ENCODE assay signal across 24 cellular contexts in the genomic region with DNA sequence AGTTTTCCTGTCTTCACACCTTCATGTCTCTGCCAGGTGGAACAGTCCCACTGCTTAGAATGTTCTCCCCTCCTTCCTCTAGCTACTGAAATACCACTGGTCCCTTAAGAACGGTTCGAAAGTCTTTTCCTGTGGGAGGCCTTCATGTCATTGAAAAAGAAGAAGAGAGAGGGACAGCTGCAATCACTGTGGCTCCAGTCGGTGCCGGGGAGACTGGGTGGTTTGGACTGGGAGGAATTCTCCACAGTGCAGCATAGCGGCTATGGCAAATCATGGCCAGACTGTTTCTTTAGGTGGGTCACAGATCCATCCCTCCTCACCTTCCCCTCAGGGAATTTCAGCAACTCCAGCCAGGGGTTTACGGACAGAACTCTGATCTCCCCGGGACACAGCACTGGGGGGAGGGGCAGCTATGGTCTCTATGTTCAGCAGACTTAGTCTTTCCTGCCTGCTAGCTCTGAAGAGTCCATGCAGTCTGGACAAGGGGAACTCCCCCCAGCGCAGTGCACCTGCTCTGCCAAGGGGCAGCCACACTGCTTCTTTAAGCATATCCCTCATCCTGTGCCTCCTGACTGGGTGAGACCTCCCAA.
"Had no signal": no experiment of that assay in that cellular context is flagged by ENCODE, and none has a peak within 500 bp of the region (broad histone marks: within the 10 kb centered on the region; RNA-seq: fewer than 3 reads in every experiment).

No MANE protein-coding gene starts in this region.

- H3K27me3 Mint-ChIP-seq: stimulated activated naive CD8-positive, alpha-beta T cell treated with anti-CD3 and anti-CD28 coated beads, Interleukin-15, Interleukin-2, amounts not matched to agents 100 ng/mL and 50 ng/mL, for 24 hours had no signal

- H3K9me3 ChIP-seq: colonic mucosa, esophagus squamous epithelium, ovary, testis, upper lobe of right lung, vagina had no signal

- ATAC-seq: gastroesophageal sphincter; left cardiac atrium; naive thymus-derived CD4-positive, alpha-beta T cell; stimulated activated effector memory CD8-positive, alpha-beta T cell treated with anti-CD3 and anti-CD28 coated beads, Interleukin-12 subunit alpha, Interleukin-12 subunit beta, amount 100 ng/mL, for 72 hours; upper lobe of right lung had no signal

- H3K4me1 ChIP-seq: colonic mucosa, esophagus squamous epithelium, gastroesophageal sphincter, right atrium auricular region, testis, tibial nerve, upper lobe of right lung, vagina had no signal

- H3K4me3 ChIP-seq: colonic mucosa, esophagus squamous epithelium, gastroesophageal sphincter, ovary, right atrium auricular region, smooth muscle cell, testis, tibial nerve, upper lobe of right lung, vagina had no signal

- H3K4me1 Mint-ChIP-seq: neural crest cell had no signal

- H3K9me3 Mint-ChIP-seq: stimulated activated naive CD8-positive, alpha-beta T cell treated with anti-CD3 and anti-CD28 coated beads, Interleukin-15, Interleukin-2, amounts not matched to agents 100 ng/mL and 50 ng/mL, for 24 hours had no signal

- H3K27me3 ChIP-seq: colonic mucosa, esophagus squamous epithelium, gastroesophageal sphincter, ovary, right atrium auricular region, testis, tibial nerve, upper lobe of right lung, vagina had no signal

- H3K4me2 ChIP-seq: smooth muscle cell had no signal

- DNase-seq: colonic mucosa; dermis blood vessel endothelial cell; esophagus squamous epithelium; foreskin fibroblast; glutamatergic neuron; immature natural killer cell; kidney; left cardiac atrium; mesendoderm; naive thymus-derived CD4-positive, alpha-beta T cell; nucleus accumbens; ovary; stimulated activated CD4-positive, alpha-beta T cell treated with anti-CD3 and anti-CD28 coated beads, Interleukin-4, amount 100 ng/mL, for 1 hour; stimulated activated CD8-positive, alpha-beta memory T cell treated with anti-CD3 and anti-CD28 coated beads, Interleukin-4, amount 100 ng/mL, for 48 hours; testis; upper lobe of right lung had no signal

- H3K36me3 ChIP-seq: colonic mucosa, esophagus squamous epithelium, gastroesophageal sphincter, ovary, right atrium auricular region, tibial nerve, upper lobe of right lung, vagina had no signal

- H3K4me3 Mint-ChIP-seq: immature natural killer cell; naive thymus-derived CD4-positive, alpha-beta T cell; neural crest cell; stimulated activated effector memory CD8-positive, alpha-beta T cell treated with anti-CD3 and anti-CD28 coated beads, Interleukin-12 subunit alpha, Interleukin-12 subunit beta, amount 100 ng/mL, for 72 hours; stimulated activated naive CD8-positive, alpha-beta T cell treated with anti-CD3 and anti-CD28 coated beads, Interleukin-15, Interleukin-2, amounts not matched to agents 100 ng/mL and 50 ng/mL, for 24 hours had no signal

- H3K36me3 Mint-ChIP-seq: stimulated activated effector memory CD8-positive, alpha-beta T cell treated with anti-CD3 and anti-CD28 coated beads, Interleukin-12 subunit alpha, Interleukin-12 subunit beta, amount 100 ng/mL, for 72 hours had no signal

- FAIRE-seq: kidney had no signal

- H3K27ac Mint-ChIP-seq: immature natural killer cell; stimulated activated effector memory CD8-positive, alpha-beta T cell treated with anti-CD3 and anti-CD28 coated beads, Interleukin-12 subunit alpha, Interleukin-12 subunit beta, amount 100 ng/mL, for 72 hours; stimulated activated naive CD8-positive, alpha-beta T cell treated with anti-CD3 and anti-CD28 coated beads, Interleukin-15, Interleukin-2, amounts not matched to agents 100 ng/mL and 50 ng/mL, for 24 hours had no signal

- H3K27ac ChIP-seq: colonic mucosa, esophagus squamous epithelium, gastroesophageal sphincter, ovary, right atrium auricular region, testis, tibial nerve, upper lobe of right lung, vagina had no signal
